In genomic region chr10:125030567-125031197, GRCh38 we compare ENCODE assay signal across 18 cellular contexts.
DNase-seq lines count a peak whose midpoint lies in the region; ATAC-seq and TF ChIP-seq lines count a peak whose summit lies in the region.
"Had no signal": no experiment of that assay in that cellular context is flagged by ENCODE, and none has a peak within 500 bp of the region (broad histone marks: within the 10 kb centered on the region; RNA-seq: fewer than 3 reads in every experiment).

No MANE protein-coding gene starts in this region.

- no peak for ATAC-seq in right cardiac atrium
- no peak for ATAC-seq in Right ventricle myocardium superior (ENCODE audit: poor library complexity)
- peak; percentile 5 for ATAC-seq in left lung
- no peak for ATAC-seq in GM19452 (IDR thresholded peaks at IDR 0.05; ENCODE audit: unreplicated experiment)
- ATAC-seq: Panc1 had no signal

- H3K36me3 Mint-ChIP-seq in osteocyte (ENCODE audit: unreplicated experiment): peaks cover 14% of the 10 kb centered on the region

- H3K9me3 Mint-ChIP-seq in osteocyte (ENCODE audit: unreplicated experiment): no peaks in the 10 kb centered on the region

- no peak overlapping the region for H3K4me3 Mint-ChIP-seq in osteocyte (ENCODE audit: unreplicated experiment)

- no peaks in the 10 kb centered on the region for H3K9me3 ChIP-seq in right cardiac atrium (ENCODE audit: control insufficient read depth, low read length)
- no peaks in the 10 kb centered on the region for H3K9me3 ChIP-seq in left lung

- H3K4me1 ChIP-seq in right cardiac atrium (ENCODE audit: control insufficient read depth, insufficient read depth, low read length): peaks cover 12% of the 10 kb centered on the region
- peaks cover 0 to 6% of the 10 kb centered on the region in 2 donors for H3K4me1 ChIP-seq in left lung

- H3K4me1 Mint-ChIP-seq in osteocyte (ENCODE audit: unreplicated experiment): peaks cover 37% of the 10 kb centered on the region

- H3K27ac ChIP-seq in right cardiac atrium (ENCODE audit: low read length): no peak overlapping the region
- peak overlapping the region; percentile 54 for H3K27ac ChIP-seq in VCaP
- no peak overlapping the region for H3K27ac ChIP-seq in left lung

- DNase-seq in right cardiac atrium (peak in 2 of 3 donors; percentile 50 to 76), Right ventricle myocardium superior (no peak), left lung (no peak), osteocyte (ENCODE audit: extremely low spot score, unreplicated experiment) (no peak), SK-N-DZ (ENCODE audit: low spot score) (no peak)
- no peak for DNase-seq in stimulated activated CD4-positive, alpha-beta T cell treated with anti-CD3 and anti-CD28 coated beads, Interleukin-2, amount 100 ng/mL, for 24 hours
- DNase-seq: 8988T, C1 segment of cervical spinal cord, DMS 273 treated with DMSO at 0.1 percent for 48 hours, HCEC 1CT, NCI-H1417, NCI-H2081 treated with DMSO at 0.1 percent for 48 hours, NCI-H226, NCI-H526 treated with DMSO at 0.1 percent for 48 hours, SHP77 treated with DMSO at 0.1 percent for 48 hours had no signal

- WGBS in right cardiac atrium: 72% methylated on average over 10 of the region's 10 CpGs

- intact Hi-C loops in right cardiac atrium (cut with DNase I) (no loop called here), Right ventricle myocardium superior (cut with DNase I) (no loop called here), left lung (cut with DNase I) (no loop called here)

- H3K4me3 ChIP-seq in right cardiac atrium (ENCODE audit: low read length) (no peak overlapping the region), left lung (no peak overlapping the region)

- H3K36me3 ChIP-seq in left lung: peaks cover 0 to 33% of the 10 kb centered on the region in 2 donors

- H3K27me3 ChIP-seq in right cardiac atrium (ENCODE audit: control insufficient read depth, insufficient read depth) (no peaks in the 10 kb centered on the region), left lung (no peaks in the 10 kb centered on the region)

- no peaks in the 10 kb centered on the region for H3K27me3 Mint-ChIP-seq in osteocyte (ENCODE audit: unreplicated experiment)

- no peak overlapping the region for H3K27ac Mint-ChIP-seq in osteocyte (ENCODE audit: unreplicated experiment)

- no peak for TF ChIP-seq CTCF in VCaP (conservative IDR thresholded peaks at IDR 0.05)
- TF ChIP-seq CTCF in left lung (IDR thresholded peaks at IDR 0.05): no peak
- TF ChIP-seq CTCF in osteocyte (IDR thresholded peaks at IDR 0.05): no peak

Comparison
In these comparisons a context has a peak if more than half of its experiments do, and no peak if none do; other contexts are left out.
1. DNase-seq: peak in right cardiac atrium (2 of 3); none in Right ventricle myocardium superior (single experiment), left lung (0 of 2), osteocyte (single experiment), SK-N-DZ (single experiment) and stimulated activated CD4-positive, alpha-beta T cell treated with anti-CD3 and anti-CD28 coated beads, Interleukin-2, amount 100 ng/mL, for 24 hours (0 of 2).